Comparison of ENCODE assay signal across 8 cellular contexts in the genomic region with DNA sequence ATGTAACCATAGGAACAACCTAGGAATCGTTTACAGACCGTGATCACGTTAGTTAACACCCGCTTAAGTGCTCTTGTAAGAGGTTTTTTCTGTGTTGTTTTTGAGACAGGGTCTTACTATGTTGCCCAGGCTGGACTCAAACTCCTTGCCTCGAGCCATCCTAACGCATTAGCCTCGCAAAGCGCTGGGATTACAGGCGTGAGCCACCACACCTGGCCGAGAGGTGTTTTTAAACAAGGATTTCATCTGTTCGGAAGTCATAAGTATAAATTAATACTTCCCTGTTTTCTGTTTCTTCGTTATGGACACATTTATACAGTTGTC. TPM values are rescaled to one million over a fixed set of nuclear protein-coding genes. Genes with fewer than 3 reads are reported as not detected.
DNase-seq lines count a peak whose midpoint lies in the region; ATAC-seq and TF ChIP-seq lines count a peak whose summit lies in the region.

No MANE protein-coding gene starts in this region.

- H3K27me3 ChIP-seq in neural cell (ENCODE audit: insufficient read depth, low read depth, low read length), result no peaks in the 10 kb centered on the region

- peak overlapping the region; percentile 83 for H3K9ac ChIP-seq in neural cell (ENCODE audit: low read length)

- H3K9me3 ChIP-seq in neural cell (ENCODE audit: low read length), result no peaks in the 10 kb centered on the region

- TF ChIP-seq RAD21 in neural cell (conservative IDR thresholded peaks at IDR 0.05), result no peak

- H3K4me1 Mint-ChIP-seq in dendritic cell treated with granulocyte-macrophage colony-stimulating factor and Interleukin-4, amounts not matched to agents 40 ng/mL and 50 ng/mL, for 4 days (ENCODE audit: low read depth), result peaks cover 16% of the 10 kb centered on the region

- H3K36me3 ChIP-seq in neural cell (ENCODE audit: insufficient read depth, low read length), result peaks cover 9% of the 10 kb centered on the region

- H2AFZ ChIP-seq in neural cell (ENCODE audit: low read depth, low read length), result peak overlapping the region; percentile 91

- peak overlapping the region; percentile 89 for H3K4me3 ChIP-seq in LNCaP clone FGC (ENCODE audit: low read depth, low read length)
- peak overlapping the region; percentile 89 for H3K4me3 ChIP-seq in neural cell (ENCODE audit: low read length)

- peaks cover 22% of the 10 kb centered on the region for H3K79me2 ChIP-seq in neural cell (replicated peaks; ENCODE audit: insufficient read depth, low read length)

- H3K27ac ChIP-seq in C4-2B (peak overlapping the region; percentile 97), neural cell (ENCODE audit: low read length) (no peak overlapping the region)

- no peak for TF ChIP-seq EP300 in neural cell (conservative IDR thresholded peaks at IDR 0.05; ENCODE audit: poor library complexity, severe bottlenecking)

- ATAC-seq in HG02938 (IDR thresholded peaks at IDR 0.05; ENCODE audit: unreplicated experiment), result no peak

- no peaks in the 10 kb centered on the region for H4K20me1 ChIP-seq in neural cell (ENCODE audit: insufficient read depth)

- H3K27me3 Mint-ChIP-seq in dendritic cell treated with granulocyte-macrophage colony-stimulating factor and Interleukin-4, amounts not matched to agents 40 ng/mL and 50 ng/mL, for 4 days, result peaks cover 17% of the 10 kb centered on the region

- peaks cover 29% of the 10 kb centered on the region for H3K36me3 Mint-ChIP-seq in dendritic cell treated with granulocyte-macrophage colony-stimulating factor and Interleukin-4, amounts not matched to agents 40 ng/mL and 50 ng/mL, for 4 days (ENCODE audit: low read depth)

- no peaks in the 10 kb centered on the region for H3K9me2 ChIP-seq in neural cell (ENCODE audit: insufficient read depth, low read length)

- DNase-seq in LNCaP clone FGC (ENCODE audit: low read depth) (no peak), DMS153 (lab: John Stamatoyannopoulos, UW) (no peak), globus pallidus (ENCODE audit: low spot score) (no peak)
- DNase-seq in stimulated activated CD4-positive, alpha-beta T cell treated with anti-CD3 and anti-CD28 coated beads, Interleukin-2, amount 100 ng/mL, for 48 hours, result no peak

- TF ChIP-seq CTCF in C4-2B (conservative IDR thresholded peaks at IDR 0.05) (no peak), LNCaP clone FGC (IDR thresholded peaks at IDR 0.05; ENCODE audit: control insufficient read depth, extremely low read depth, insufficient read depth) (no peak), neural cell (IDR thresholded peaks at IDR 0.05; ENCODE audit: poor library complexity, severe bottlenecking) (no peak)

- no peaks in the 10 kb centered on the region for H3F3A ChIP-seq in neural cell (ENCODE audit: insufficient read depth, low read length, poor library complexity, severe bottlenecking)

- no peaks in the 10 kb centered on the region for H3K9me3 Mint-ChIP-seq in dendritic cell treated with granulocyte-macrophage colony-stimulating factor and Interleukin-4, amounts not matched to agents 40 ng/mL and 50 ng/mL, for 4 days

- peak overlapping the region; percentile 80 for H3K27ac Mint-ChIP-seq in dendritic cell treated with granulocyte-macrophage colony-stimulating factor and Interleukin-4, amounts not matched to agents 40 ng/mL and 50 ng/mL, for 4 days

- intact Hi-C loops in dendritic cell treated with granulocyte-macrophage colony-stimulating factor and Interleukin-4, amounts not matched to agents 40 ng/mL and 50 ng/mL, for 4 days (cut with micrococcal nuclease), result no loop called here

- H3K4me3 Mint-ChIP-seq in dendritic cell treated with granulocyte-macrophage colony-stimulating factor and Interleukin-4, amounts not matched to agents 40 ng/mL and 50 ng/mL, for 4 days, result peak overlapping the region; percentile 99

- H3K4me2 ChIP-seq in neural cell (ENCODE audit: low read length), result peak overlapping the region; percentile 76

TF ChIP-seq in neural cell, 6 proteins besides CTCF, POLR2A, EP300 and RAD21:
- no peak for TF ChIP-seq SMC3 (conservative IDR thresholded peaks at IDR 0.05; ENCODE audit: poor library complexity)
- no peak for TF ChIP-seq POLR2AphosphoS5 (IDR thresholded peaks at IDR 0.05)
- TF ChIP-seq, protein P1, sequence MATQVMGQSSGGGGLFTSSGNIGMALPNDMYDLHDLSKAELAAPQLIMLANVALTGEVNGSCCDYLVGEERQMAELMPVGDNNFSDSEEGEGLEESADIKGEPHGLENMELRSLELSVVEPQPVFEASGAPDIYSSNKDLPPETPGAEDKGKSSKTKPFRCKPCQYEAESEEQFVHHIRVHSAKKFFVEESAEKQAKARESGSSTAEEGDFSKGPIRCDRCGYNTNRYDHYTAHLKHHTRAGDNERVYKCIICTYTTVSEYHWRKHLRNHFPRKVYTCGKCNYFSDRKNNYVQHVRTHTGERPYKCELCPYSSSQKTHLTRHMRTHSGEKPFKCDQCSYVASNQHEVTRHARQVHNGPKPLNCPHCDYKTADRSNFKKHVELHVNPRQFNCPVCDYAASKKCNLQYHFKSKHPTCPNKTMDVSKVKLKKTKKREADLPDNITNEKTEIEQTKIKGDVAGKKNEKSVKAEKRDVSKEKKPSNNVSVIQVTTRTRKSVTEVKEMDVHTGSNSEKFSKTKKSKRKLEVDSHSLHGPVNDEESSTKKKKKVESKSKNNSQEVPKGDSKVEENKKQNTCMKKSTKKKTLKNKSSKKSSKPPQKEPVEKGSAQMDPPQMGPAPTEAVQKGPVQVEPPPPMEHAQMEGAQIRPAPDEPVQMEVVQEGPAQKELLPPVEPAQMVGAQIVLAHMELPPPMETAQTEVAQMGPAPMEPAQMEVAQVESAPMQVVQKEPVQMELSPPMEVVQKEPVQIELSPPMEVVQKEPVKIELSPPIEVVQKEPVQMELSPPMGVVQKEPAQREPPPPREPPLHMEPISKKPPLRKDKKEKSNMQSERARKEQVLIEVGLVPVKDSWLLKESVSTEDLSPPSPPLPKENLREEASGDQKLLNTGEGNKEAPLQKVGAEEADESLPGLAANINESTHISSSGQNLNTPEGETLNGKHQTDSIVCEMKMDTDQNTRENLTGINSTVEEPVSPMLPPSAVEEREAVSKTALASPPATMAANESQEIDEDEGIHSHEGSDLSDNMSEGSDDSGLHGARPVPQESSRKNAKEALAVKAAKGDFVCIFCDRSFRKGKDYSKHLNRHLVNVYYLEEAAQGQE (IDR thresholded peaks at IDR 0.05; ENCODE audit: borderline replicate concordance), result no peak
- no peak for TF ChIP-seq TAF1 (IDR thresholded peaks at IDR 0.05; ENCODE audit: low read depth)
- no peak for TF ChIP-seq EZH2 (IDR thresholded peaks at IDR 0.05; ENCODE audit: borderline replicate concordance, insufficient read depth, low read length, poor library complexity, severe bottlenecking)
- TF ChIP-seq MXI1 (conservative IDR thresholded peaks at IDR 0.05; ENCODE audit: poor library complexity, severe bottlenecking), result no peak

RNA-seq across cellular contexts. Expression of a gene that starts 0.7 kb away (rescaled TPM):
- 37.7 and 47.9 TPM in 2 replicates for polyA plus RNA-seq in neural cell
- polyA minus RNA-seq in neural cell, result 36.0 and 39.6 TPM in 2 replicates

RNA-seq across cellular contexts. Expression of a gene that starts 45.6 kb away (rescaled TPM):
- polyA plus RNA-seq in neural cell, result 0.06 and 0.57 TPM in 2 replicates
- polyA minus RNA-seq in neural cell, result 0.49 and 1.2 TPM in 2 replicates
